In genomic region chr2:196957881-196958525, GRCh38 we compare ENCODE assay signal across 18 cellular contexts.
"Had no signal": no experiment of that assay in that cellular context is flagged by ENCODE, and none has a peak within 500 bp of the region (broad histone marks: within the 10 kb centered on the region; RNA-seq: fewer than 3 reads in every experiment).

No MANE protein-coding gene starts in this region.

- H3K4me3 ChIP-seq: colonic mucosa, gastrocnemius medialis, lung, sigmoid colon, thyroid gland had no signal

- H3K9me3 ChIP-seq: colonic mucosa, gastrocnemius medialis, sigmoid colon, thyroid gland had no signal

- H3K27ac Mint-ChIP-seq: activated CD4-positive, alpha-beta T cell treated with anti-CD3 and anti-CD28 coated beads for 36 hours; activated naive CD8-positive, alpha-beta T cell treated with anti-CD3 and anti-CD28 coated beads, Interleukin-2, amount 10 ng/mL, durations not matched to agents 7 days and 5 days; activated T-helper 1 cell treated with anti-CD3 and anti-CD28 coated beads, Interleukin-12 subunit alpha, Interleukin-12 subunit beta, Interleukin-2, Interleukin-4 antibody, amounts not matched to agents 30 ng/mL and 10 ng/mL and 1 ng/mL, durations not matched to agents 14 hours and 24 hours and 36 hours; mesothelial cell of epicardium; stimulated activated memory B cell treated with anti-CD40 and anti-IgM and Interleukin-4, amounts not matched to agents 10 μg/mL and 1 μg/mL and 100 μg/mL, for 72 hours had no signal

- DNase-seq: activated CD4-positive, alpha-beta T cell treated with anti-CD3 and anti-CD28 coated beads for 36 hours; activated CD4-positive, alpha-beta T cell treated with anti-CD3 and anti-CD28 coated beads, Interleukin-2, amount 50 U/mL, for 48 hours; activated naive CD8-positive, alpha-beta T cell treated with anti-CD3 and anti-CD28 coated beads, Interleukin-2, amount 10 ng/mL, durations not matched to agents 7 days and 5 days; activated T-cell treated with anti-CD3 and anti-CD28 coated beads for 4 hours; colonic mucosa; gastrocnemius medialis; head of caudate nucleus; kidney; sigmoid colon; stimulated activated CD4-positive, alpha-beta T cell treated with anti-CD3 and anti-CD28 coated beads, Interleukin-4, amount 100 ng/mL, for 24 hours; thyroid gland had no signal

- H3K36me3 Mint-ChIP-seq: mesothelial cell of epicardium; stimulated activated memory B cell treated with anti-CD40 and anti-IgM and Interleukin-4, amounts not matched to agents 10 μg/mL and 1 μg/mL and 100 μg/mL, for 72 hours had no signal

- H3K9me3 Mint-ChIP-seq: central memory CD8-positive, alpha-beta T cell; mesothelial cell of epicardium; nephron had no signal

- H3K4me1 Mint-ChIP-seq: stimulated activated memory B cell treated with anti-CD40 and anti-IgM and Interleukin-4, amounts not matched to agents 10 μg/mL and 1 μg/mL and 100 μg/mL, for 72 hours had no signal

- H3K4me1 ChIP-seq: colonic mucosa, gastrocnemius medialis, sigmoid colon, thyroid gland had no signal

- ATAC-seq: activated CD4-positive, alpha-beta T cell treated with anti-CD3 and anti-CD28 coated beads for 36 hours; gastrocnemius medialis; left lobe of liver; stimulated activated memory B cell treated with anti-CD40 and anti-IgM and Interleukin-4, amounts not matched to agents 10 μg/mL and 1 μg/mL and 100 μg/mL, for 72 hours had no signal

- H3K36me3 ChIP-seq: colonic mucosa, gastrocnemius medialis, sigmoid colon, thyroid gland had no signal

- H3K4me3 Mint-ChIP-seq: activated CD4-positive, alpha-beta T cell treated with anti-CD3 and anti-CD28 coated beads for 36 hours; activated naive CD8-positive, alpha-beta T cell treated with anti-CD3 and anti-CD28 coated beads, Interleukin-2, amount 10 ng/mL, durations not matched to agents 7 days and 5 days; activated T-helper 1 cell treated with anti-CD3 and anti-CD28 coated beads, Interleukin-12 subunit alpha, Interleukin-12 subunit beta, Interleukin-2, Interleukin-4 antibody, amounts not matched to agents 30 ng/mL and 10 ng/mL and 1 ng/mL, durations not matched to agents 14 hours and 24 hours and 36 hours; central memory CD8-positive, alpha-beta T cell; mesothelial cell of epicardium; nephron; stimulated activated memory B cell treated with anti-CD40 and anti-IgM and Interleukin-4, amounts not matched to agents 10 μg/mL and 1 μg/mL and 100 μg/mL, for 72 hours had no signal

- H3K27me3 Mint-ChIP-seq: activated CD4-positive, alpha-beta T cell treated with anti-CD3 and anti-CD28 coated beads for 36 hours had no signal

- H3K27ac ChIP-seq: colonic mucosa, gastrocnemius medialis, sigmoid colon, thyroid gland had no signal

- H3K27me3 ChIP-seq: colonic mucosa, gastrocnemius medialis, sigmoid colon, thyroid gland had no signal
